1 cellular context compared by ENCODE assay signal in the genomic region with DNA sequence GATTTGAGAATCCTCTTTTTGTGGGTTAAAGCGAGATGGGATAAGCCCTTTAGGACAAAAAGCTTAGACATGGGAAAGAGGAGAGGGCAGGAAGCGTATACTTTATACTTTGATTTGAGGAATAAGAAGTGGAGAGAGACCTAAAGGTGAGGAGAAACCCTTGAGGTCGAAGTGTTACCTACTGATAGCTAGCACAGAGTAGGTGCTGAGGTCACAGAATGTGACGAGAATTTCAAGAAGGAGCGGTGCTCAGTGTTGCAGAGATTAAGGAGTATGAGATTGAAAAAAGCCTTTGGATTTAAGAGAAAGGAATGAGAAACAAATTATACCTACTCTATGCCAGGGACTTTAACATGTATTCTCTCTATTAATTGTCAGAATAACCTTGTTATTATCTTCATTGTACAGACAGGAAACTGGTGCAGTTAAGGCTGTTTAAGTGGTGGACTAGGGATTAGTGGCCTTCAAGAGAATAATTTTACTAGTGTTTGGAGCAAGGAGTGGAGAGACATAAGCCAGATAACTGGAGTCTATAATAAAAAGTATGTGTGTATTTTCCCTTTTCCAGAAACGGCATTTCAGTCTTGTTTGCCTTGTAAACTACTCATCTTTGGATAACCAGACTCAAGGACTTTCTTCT.
TF ChIP-seq lines count a peak whose summit lies in the region.

No MANE protein-coding gene starts in this region.

TF ChIP-seq in GM23338, 12 proteins besides CTCF, POLR2A, EP300 and RAD21 (continued from another document):
- TF ChIP-seq, protein P1, sequence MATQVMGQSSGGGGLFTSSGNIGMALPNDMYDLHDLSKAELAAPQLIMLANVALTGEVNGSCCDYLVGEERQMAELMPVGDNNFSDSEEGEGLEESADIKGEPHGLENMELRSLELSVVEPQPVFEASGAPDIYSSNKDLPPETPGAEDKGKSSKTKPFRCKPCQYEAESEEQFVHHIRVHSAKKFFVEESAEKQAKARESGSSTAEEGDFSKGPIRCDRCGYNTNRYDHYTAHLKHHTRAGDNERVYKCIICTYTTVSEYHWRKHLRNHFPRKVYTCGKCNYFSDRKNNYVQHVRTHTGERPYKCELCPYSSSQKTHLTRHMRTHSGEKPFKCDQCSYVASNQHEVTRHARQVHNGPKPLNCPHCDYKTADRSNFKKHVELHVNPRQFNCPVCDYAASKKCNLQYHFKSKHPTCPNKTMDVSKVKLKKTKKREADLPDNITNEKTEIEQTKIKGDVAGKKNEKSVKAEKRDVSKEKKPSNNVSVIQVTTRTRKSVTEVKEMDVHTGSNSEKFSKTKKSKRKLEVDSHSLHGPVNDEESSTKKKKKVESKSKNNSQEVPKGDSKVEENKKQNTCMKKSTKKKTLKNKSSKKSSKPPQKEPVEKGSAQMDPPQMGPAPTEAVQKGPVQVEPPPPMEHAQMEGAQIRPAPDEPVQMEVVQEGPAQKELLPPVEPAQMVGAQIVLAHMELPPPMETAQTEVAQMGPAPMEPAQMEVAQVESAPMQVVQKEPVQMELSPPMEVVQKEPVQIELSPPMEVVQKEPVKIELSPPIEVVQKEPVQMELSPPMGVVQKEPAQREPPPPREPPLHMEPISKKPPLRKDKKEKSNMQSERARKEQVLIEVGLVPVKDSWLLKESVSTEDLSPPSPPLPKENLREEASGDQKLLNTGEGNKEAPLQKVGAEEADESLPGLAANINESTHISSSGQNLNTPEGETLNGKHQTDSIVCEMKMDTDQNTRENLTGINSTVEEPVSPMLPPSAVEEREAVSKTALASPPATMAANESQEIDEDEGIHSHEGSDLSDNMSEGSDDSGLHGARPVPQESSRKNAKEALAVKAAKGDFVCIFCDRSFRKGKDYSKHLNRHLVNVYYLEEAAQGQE (IDR thresholded peaks at IDR 0.05; ENCODE audit: unreplicated experiment), result no peak
- TF ChIP-seq CREB1 (CRISPR knock-in tag; IDR thresholded peaks at IDR 0.05; ENCODE audit: low read depth) (no peak), ZNF462 (CRISPR knock-in tag; IDR thresholded peaks at IDR 0.05) (no peak), NANOG (IDR thresholded peaks at IDR 0.05; ENCODE audit: borderline replicate concordance) (no peak)
